8 cellular contexts compared by ENCODE assay signal in the genomic region with DNA sequence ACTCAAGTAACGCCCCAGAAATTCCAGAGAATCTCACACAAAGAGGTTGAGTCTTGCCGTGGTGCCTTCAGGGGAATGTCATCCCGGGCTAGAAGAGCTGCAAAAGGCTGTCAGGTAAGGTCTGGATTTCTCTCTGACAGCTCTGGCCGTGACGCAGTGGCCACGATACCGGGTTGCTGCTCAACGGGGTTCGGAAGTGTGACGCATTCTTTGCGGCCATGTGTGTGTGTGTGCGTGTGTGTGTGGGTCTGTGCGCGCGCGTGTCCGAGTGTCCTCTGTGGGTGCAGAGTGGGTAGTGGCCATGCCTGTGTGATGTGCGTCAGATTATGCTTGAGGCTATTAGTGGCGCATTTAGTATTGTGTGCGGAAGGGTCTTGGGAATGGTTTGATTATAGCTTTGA. TPM values are rescaled to one million over a fixed set of nuclear protein-coding genes. Genes with fewer than 3 reads are reported as not detected.
DNase-seq lines count a peak whose midpoint lies in the region; ATAC-seq and TF ChIP-seq lines count a peak whose summit lies in the region.

No MANE protein-coding gene starts in this region.

- peaks cover 0 to 50% (median 26%) of the 10 kb centered on the region in 4 donors for H3K9me3 ChIP-seq in stomach

- 0 out of 2 replicates have a peak, but pooled peaks cover 4% of the 10 kb centered on the region for H3K36me3 ChIP-seq in GM23338 (ENCODE audit: insufficient read depth)
- H3K36me3 ChIP-seq in stomach = peaks cover 5 to 33% (median 21%) of the 10 kb centered on the region in 4 donors

- H2AFZ ChIP-seq in GM23338 = peak overlapping the region; percentile 96

- H3K36me3 Mint-ChIP-seq in GM23338 (ENCODE audit: low read depth) = peaks cover 25% of the 10 kb centered on the region
- peaks cover 17% of the 10 kb centered on the region for H3K36me3 Mint-ChIP-seq in neural crest cell (ENCODE audit: low read depth)

- H3K4me3 Mint-ChIP-seq in GM23338 (peak overlapping the region; percentile 99), neural crest cell (peak overlapping the region; percentile 96)

- peaks cover 43% of the 10 kb centered on the region for H3K9me3 Mint-ChIP-seq in GM23338
- peaks cover 7% of the 10 kb centered on the region for H3K9me3 Mint-ChIP-seq in neural crest cell

- no peak for ATAC-seq in GM23338
- peak; percentile 75 for ATAC-seq in esophagus mucosa

- H3K27me3 ChIP-seq in GM23338 (ENCODE audit: insufficient read depth) (peaks cover 13% of the 10 kb centered on the region), stomach (no peaks in the 10 kb centered on the region)

- H3K4me3 ChIP-seq in GM23338 = peak overlapping the region; percentile 88
- H3K4me3 ChIP-seq in stomach = peak overlapping the region; percentile 55 to 79 (median 72)

- H3K4me1 Mint-ChIP-seq in GM23338 = peaks cover 6% of the 10 kb centered on the region; the same call in 2 of the 3 replicates
- peaks cover 25% of the 10 kb centered on the region for H3K4me1 Mint-ChIP-seq in neural crest cell

- H3K79me2 ChIP-seq in GM23338 (replicated peaks; ENCODE audit: insufficient read depth) = peaks cover 3% of the 10 kb centered on the region

- 0 to 1% (median 0%) methylated on average over 20 of the region's 20 CpGs for WGBS in stomach, 5 donors

- DNase-seq in D341Med (ENCODE audit: low spot score) (peak; percentile 68), GM23338 (ENCODE audit: low spot score) (no peak), NCI-H146 treated with DMSO at 0.1 percent for 48 hours (lab: John Stamatoyannopoulos, UW; ENCODE audit: unreplicated experiment) (peak; percentile 78), activated T-cell treated with anti-CD3 and anti-CD28 coated beads for 48 hours (ENCODE audit: low read depth) (peak; percentile 40), neural crest cell (ENCODE audit: low read depth, low spot score) (no peak), stomach (peak; percentile 62), putamen (ENCODE audit: low spot score) (no peak)

- intact Hi-C loops in stomach (cut with DNase I; ENCODE audit: low total_unique reads) = no loop called here

- H3K27ac Mint-ChIP-seq in GM23338 = peak overlapping the region; percentile 99; the same call in 1 of the 2 replicates
- H3K27ac Mint-ChIP-seq in neural crest cell (ENCODE audit: unreplicated experiment) = peak overlapping the region; percentile 81

- TF ChIP-seq EP300 in stomach (IDR thresholded peaks at IDR 0.05) = no peak

- H3F3A ChIP-seq in GM23338 (replicated peaks; ENCODE audit: low read depth) = peaks cover 7% of the 10 kb centered on the region

- no peak for TF ChIP-seq POLR2A in stomach (IDR thresholded peaks at IDR 0.05)

- H3K4me1 ChIP-seq in GM23338 (ENCODE audit: insufficient read depth) (peaks cover 13% of the 10 kb centered on the region; the same call in 1 of the 2 replicates), stomach (peaks cover 0 to 24% (median 22%) of the 10 kb centered on the region in 4 donors)

- H3K9me2 ChIP-seq in GM23338 (ENCODE audit: insufficient read depth) = no peaks in the 10 kb centered on the region; the same call in 1 of the 2 replicates

- H3K27me3 Mint-ChIP-seq in GM23338 (ENCODE audit: insufficient read depth, low read depth, poor library complexity) = peaks cover 9% of the 10 kb centered on the region
- H3K27me3 Mint-ChIP-seq in neural crest cell (ENCODE audit: low read depth) = peaks cover 14% of the 10 kb centered on the region

- peak overlapping the region; percentile 81 for H3K4me2 ChIP-seq in GM23338

- no peak overlapping the region for H3K27ac ChIP-seq in GM23338 (ENCODE audit: low read depth)
- peak overlapping the region; percentile 89 to 96 (median 93) for H3K27ac ChIP-seq in stomach

- no peaks in the 10 kb centered on the region for H4K20me1 ChIP-seq in GM23338 (replicated peaks; ENCODE audit: insufficient read depth)

- TF ChIP-seq CTCF in GM23338 (conservative IDR thresholded peaks at IDR 0.05; ENCODE audit: low read depth in 2 of 2) = no peak
- TF ChIP-seq CTCF in neural crest cell (conservative IDR thresholded peaks at IDR 0.05) = no peak
- no peak for TF ChIP-seq CTCF in stomach (IDR thresholded peaks at IDR 0.05)

TF ChIP-seq in GM23338, 12 proteins besides CTCF, POLR2A, EP300 and RAD21:
- TF ChIP-seq, protein P1, sequence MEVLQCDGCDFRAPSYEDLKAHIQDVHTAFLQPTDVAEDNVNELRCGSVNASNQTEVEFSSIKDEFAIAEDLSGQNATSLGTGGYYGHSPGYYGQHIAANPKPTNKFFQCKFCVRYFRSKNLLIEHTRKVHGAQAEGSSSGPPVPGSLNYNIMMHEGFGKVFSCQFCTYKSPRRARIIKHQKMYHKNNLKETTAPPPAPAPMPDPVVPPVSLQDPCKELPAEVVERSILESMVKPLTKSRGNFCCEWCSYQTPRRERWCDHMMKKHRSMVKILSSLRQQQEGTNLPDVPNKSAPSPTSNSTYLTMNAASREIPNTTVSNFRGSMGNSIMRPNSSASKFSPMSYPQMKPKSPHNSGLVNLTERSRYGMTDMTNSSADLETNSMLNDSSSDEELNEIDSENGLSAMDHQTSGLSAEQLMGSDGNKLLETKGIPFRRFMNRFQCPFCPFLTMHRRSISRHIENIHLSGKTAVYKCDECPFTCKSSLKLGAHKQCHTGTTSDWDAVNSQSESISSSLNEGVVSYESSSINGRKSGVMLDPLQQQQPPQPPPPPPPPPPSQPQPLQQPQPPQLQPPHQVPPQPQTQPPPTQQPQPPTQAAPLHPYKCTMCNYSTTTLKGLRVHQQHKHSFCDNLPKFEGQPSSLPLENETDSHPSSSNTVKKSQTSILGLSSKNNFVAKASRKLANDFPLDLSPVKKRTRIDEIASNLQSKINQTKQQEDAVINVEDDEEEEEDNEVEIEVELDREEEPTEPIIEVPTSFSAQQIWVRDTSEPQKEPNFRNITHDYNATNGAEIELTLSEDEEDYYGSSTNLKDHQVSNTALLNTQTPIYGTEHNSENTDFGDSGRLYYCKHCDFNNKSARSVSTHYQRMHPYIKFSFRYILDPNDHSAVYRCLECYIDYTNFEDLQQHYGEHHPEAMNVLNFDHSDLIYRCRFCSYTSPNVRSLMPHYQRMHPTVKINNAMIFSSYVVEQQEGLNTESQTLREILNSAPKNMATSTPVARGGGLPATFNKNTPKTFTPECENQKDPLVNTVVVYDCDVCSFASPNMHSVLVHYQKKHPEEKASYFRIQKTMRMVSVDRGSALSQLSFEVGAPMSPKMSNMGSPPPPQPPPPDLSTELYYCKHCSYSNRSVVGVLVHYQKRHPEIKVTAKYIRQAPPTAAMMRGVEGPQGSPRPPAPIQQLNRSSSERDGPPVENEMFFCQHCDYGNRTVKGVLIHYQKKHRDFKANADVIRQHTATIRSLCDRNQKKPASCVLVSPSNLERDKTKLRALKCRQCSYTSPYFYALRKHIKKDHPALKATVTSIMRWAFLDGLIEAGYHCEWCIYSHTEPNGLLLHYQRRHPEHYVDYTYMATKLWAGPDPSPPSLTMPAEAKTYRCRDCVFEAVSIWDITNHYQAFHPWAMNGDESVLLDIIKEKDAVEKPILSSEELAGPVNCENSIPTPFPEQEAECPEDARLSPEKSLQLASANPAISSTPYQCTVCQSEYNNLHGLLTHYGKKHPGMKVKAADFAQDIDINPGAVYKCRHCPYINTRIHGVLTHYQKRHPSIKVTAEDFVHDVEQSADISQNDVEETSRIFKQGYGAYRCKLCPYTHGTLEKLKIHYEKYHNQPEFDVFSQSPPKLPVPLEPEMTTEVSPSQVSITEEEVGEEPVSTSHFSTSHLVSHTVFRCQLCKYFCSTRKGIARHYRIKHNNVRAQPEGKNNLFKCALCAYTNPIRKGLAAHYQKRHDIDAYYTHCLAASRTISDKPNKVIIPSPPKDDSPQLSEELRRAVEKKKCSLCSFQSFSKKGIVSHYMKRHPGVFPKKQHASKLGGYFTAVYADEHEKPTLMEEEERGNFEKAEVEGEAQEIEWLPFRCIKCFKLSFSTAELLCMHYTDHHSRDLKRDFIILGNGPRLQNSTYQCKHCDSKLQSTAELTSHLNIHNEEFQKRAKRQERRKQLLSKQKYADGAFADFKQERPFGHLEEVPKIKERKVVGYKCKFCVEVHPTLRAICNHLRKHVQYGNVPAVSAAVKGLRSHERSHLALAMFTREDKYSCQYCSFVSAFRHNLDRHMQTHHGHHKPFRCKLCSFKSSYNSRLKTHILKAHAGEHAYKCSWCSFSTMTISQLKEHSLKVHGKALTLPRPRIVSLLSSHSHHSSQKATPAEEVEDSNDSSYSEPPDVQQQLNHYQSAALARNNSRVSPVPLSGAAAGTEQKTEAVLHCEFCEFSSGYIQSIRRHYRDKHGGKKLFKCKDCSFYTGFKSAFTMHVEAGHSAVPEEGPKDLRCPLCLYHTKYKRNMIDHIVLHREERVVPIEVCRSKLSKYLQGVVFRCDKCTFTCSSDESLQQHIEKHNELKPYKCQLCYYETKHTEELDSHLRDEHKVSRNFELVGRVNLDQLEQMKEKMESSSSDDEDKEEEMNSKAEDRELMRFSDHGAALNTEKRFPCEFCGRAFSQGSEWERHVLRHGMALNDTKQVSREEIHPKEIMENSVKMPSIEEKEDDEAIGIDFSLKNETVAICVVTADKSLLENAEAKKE (CRISPR knock-in tag; IDR thresholded peaks at IDR 0.05) = no peak
- TF ChIP-seq CREB1 (CRISPR knock-in tag; IDR thresholded peaks at IDR 0.05; ENCODE audit: low read depth) (peak; percentile 6), EZH2 (IDR thresholded peaks at IDR 0.05; ENCODE audit: low read depth, unreplicated experiment) (no peak), STAT1 (IDR thresholded peaks at IDR 0.05; ENCODE audit: unreplicated experiment) (no peak), ZNF331 (CRISPR knock-in tag; IDR thresholded peaks at IDR 0.05; ENCODE audit: low read depth) (no peak)

RNA-seq across cellular contexts. Expression of a gene that starts 0.3 kb away (rescaled TPM):
- 3.0 TPM in 1 of 2 replicates, not detected in the other for total RNA-seq in GM23338 (2014; rRNA removed; shearing (Covaris generic))
- polyA plus RNA-seq in GM23338 (2016; fragmentation: Nextera tagmentation; extraction: Ambion mirVana) (not detected in 2 replicates), stomach (1 to 10 TPM; 1.9 to 4.0 (median 2.9) TPM)
- total RNA-seq in esophagus mucosa (0.68 TPM), neural crest cell (1.0 and 1.3 TPM in 2 replicates), stomach (10 to 100 TPM in 1 of 5 donors, 1 to 10 TPM in 4; 2.6 to 16.5 (median 6.4) TPM)

RNA-seq across cellular contexts. Expression of a gene that starts 0.4 kb away (rescaled TPM):
- total RNA-seq in GM23338 (2014; rRNA removed; shearing (Covaris generic)) = 4.4 and 6.3 TPM in 2 replicates
- polyA plus RNA-seq in GM23338 (2016; fragmentation: Nextera tagmentation; extraction: Ambion mirVana) = 5.0 TPM in 2 replicates
- total RNA-seq in esophagus mucosa = 2.2 TPM
- 5.3 and 6.2 TPM in 2 replicates for total RNA-seq in neural crest cell
- total RNA-seq in stomach = 1 to 10 TPM; 1.7 to 7.2 (median 3.6) TPM
- polyA plus RNA-seq in stomach = 1 to 10 TPM; 1.3 to 2.1 (median 1.7) TPM

Comparison
In these comparisons a context has a peak if more than half of its experiments do, and no peak if none do; other contexts are left out.
1. DNase-seq: peak in D341Med (single experiment), NCI-H146 treated with DMSO at 0.1 percent for 48 hours (single experiment), activated T-cell treated with anti-CD3 and anti-CD28 coated beads for 48 hours (single experiment) and stomach (single experiment); none in GM23338 (single experiment), neural crest cell (single experiment) and putamen (single experiment).